2 cellular contexts compared by ENCODE assay signal in genomic region chr22:30320021-30320556, GRCh38.
TF ChIP-seq lines count a peak whose summit lies in the region.

No MANE protein-coding gene starts in this region.

TF ChIP-seq in liver, 16 proteins besides CTCF, POLR2A, EP300 and RAD21:
- TF ChIP-seq MAX (IDR thresholded peaks at IDR 0.05) = peak; percentile 8
- peak; percentile 44 to 83 for TF ChIP-seq RXRA (IDR thresholded peaks at IDR 0.05)
- no peak for TF ChIP-seq FOXA1 (IDR thresholded peaks at IDR 0.05)
- TF ChIP-seq HNF4G (IDR thresholded peaks at IDR 0.05) = no peak
- no peak for TF ChIP-seq TAF1 (conservative IDR thresholded peaks at IDR 0.05)
- TF ChIP-seq JUND (IDR thresholded peaks at IDR 0.05) = no peak
- TF ChIP-seq YY1 (IDR thresholded peaks at IDR 0.05) = peak; percentile 49
- no peak for TF ChIP-seq FOXA2 (IDR thresholded peaks at IDR 0.05)
- no peak for TF ChIP-seq NR2F2 (IDR thresholded peaks at IDR 0.05)
- peak; percentile 72 to 85 for TF ChIP-seq HNF4A (conservative IDR thresholded peaks at IDR 0.05)
- TF ChIP-seq REST (IDR thresholded peaks at IDR 0.05) = no peak
- TF ChIP-seq GABPA (IDR thresholded peaks at IDR 0.05 in 1 of 2, conservative IDR thresholded peaks at IDR 0.05 in 1 of 2) = no peak
- no peak for TF ChIP-seq ZBTB33 (IDR thresholded peaks at IDR 0.05)
- no peak for TF ChIP-seq ATF3 (IDR thresholded peaks at IDR 0.05)
- peak; percentile 32 for TF ChIP-seq SP1 (IDR thresholded peaks at IDR 0.05)
- TF ChIP-seq EGR1 (IDR thresholded peaks at IDR 0.05; ENCODE audit: low read depth in 2 of 2) = no peak

TF ChIP-seq in HepG2, 621 proteins besides CTCF, POLR2A, EP300 and RAD21:
- no peak for TF ChIP-seq GABPA (IDR thresholded peaks at IDR 0.05; ENCODE audit: low read depth, low read length)
- TF ChIP-seq GABPA (CRISPR knock-in tag; IDR thresholded peaks at IDR 0.05; ENCODE audit: low read depth) = no peak
- TF ChIP-seq ZNF597 (CRISPR knock-in tag; IDR thresholded peaks at IDR 0.05) = no peak
- no peak for TF ChIP-seq MBNL3 (CRISPR knock-in tag; conservative IDR thresholded peaks at IDR 0.05)
- TF ChIP-seq EZH2 (conservative IDR thresholded peaks at IDR 0.05; ENCODE audit: low read depth, low read length) = no peak
- no peak for TF ChIP-seq CAMTA2 (CRISPR knock-in tag; IDR thresholded peaks at IDR 0.05; ENCODE audit: borderline replicate concordance)
- TF ChIP-seq BCL3 (CRISPR knock-in tag; IDR thresholded peaks at IDR 0.05) = no peak
- TF ChIP-seq MNT (IDR thresholded peaks at IDR 0.05) = no peak
- no peak for TF ChIP-seq ZNF605 (CRISPR knock-in tag; IDR thresholded peaks at IDR 0.05)
- TF ChIP-seq ZNF562 (CRISPR knock-in tag; IDR thresholded peaks at IDR 0.05; ENCODE audit: borderline replicate concordance) = no peak
- no peak for TF ChIP-seq SP140L (CRISPR knock-in tag; IDR thresholded peaks at IDR 0.05; ENCODE audit: borderline replicate concordance)
- TF ChIP-seq ZMYM4 (CRISPR knock-in tag; IDR thresholded peaks at IDR 0.05) = no peak
- TF ChIP-seq BHLHE40 (IDR thresholded peaks at IDR 0.05; ENCODE audit: low read length) = no peak
TF ChIP-seq in HepG2: peak in this region for 0.
